In the genomic region with DNA sequence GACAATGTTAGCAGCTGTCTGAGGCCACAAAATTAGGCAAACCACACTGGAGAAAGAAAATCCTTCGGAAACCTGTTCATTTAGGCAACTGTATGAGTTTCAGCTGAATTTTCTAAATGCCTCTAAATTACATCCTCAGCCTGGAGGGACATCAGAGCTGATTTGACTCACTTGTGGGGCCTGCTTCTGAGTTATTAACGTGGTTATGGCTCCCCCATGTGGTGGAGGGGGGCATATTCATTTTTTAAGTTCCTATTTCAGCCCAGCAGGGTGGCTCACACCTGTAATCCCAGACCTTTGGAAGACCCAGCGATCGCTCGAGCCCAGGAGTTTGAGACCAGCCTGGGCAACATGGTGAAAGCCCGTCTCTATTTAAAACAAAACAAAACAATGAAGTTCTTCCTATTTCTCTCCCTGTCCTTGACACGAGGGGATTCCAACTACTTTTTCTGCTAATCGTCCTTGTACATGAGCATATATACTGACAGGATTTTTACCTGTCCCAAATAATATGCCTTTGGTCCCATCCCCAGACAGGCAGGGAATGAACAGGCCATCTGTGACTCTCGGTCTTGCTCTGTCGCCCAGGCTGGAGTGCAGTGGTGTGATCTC, we compare ENCODE assay signal across 8 cellular contexts.
DNase-seq lines count a peak whose midpoint lies in the region; ATAC-seq, FAIRE-seq and TF ChIP-seq lines count a peak whose summit lies in the region.

No MANE protein-coding gene starts in this region.

- peak; percentile 88 for FAIRE-seq in GM19239 (lab: Jason Lieb, UNC)

- CTCF ChIA-PET in AG04449 (lab: Yijun Ruan, JAX) = interaction anchor here (0.6 to 15.4 kb wide), 44 partner anchors 8 to 402 kb away, joined by 3 to 485 read pairs (median 4); partner anchors contain the start of genes FOXA3, IGFL3 and PGLYRP1

- POLR2A ChIA-PET in AG04449 (lab: Yijun Ruan, JAX) = interaction anchor here (1.4 kb wide), 1 partner anchor 237 kb away, joined by 4 read pairs; no protein-coding TSS in a partner anchor

- no peak for DNase-seq in AG04449 (ENCODE audit: low read depth, low spot score)
- DNase-seq in GM19239 (ENCODE audit: insufficient read length, low spot score) = peak; percentile 52
- peak; percentile 79 for DNase-seq in NCI-H2196 (lab: John Stamatoyannopoulos, UW; ENCODE audit: unreplicated experiment)
- peak; percentile 25 to 79 for DNase-seq in T47D (ENCODE audit: low read depth in 1 of 2, low spot score in 1 of 2)
- DNase-seq in iris pigment epithelial cell (ENCODE audit: low read depth) = peak; percentile 73
- DNase-seq in stimulated activated CD4-positive, alpha-beta T cell treated with anti-CD3 and anti-CD28 coated beads, Interleukin-1b, Interleukin-23, amount 100 ng/mL, for 24 hours (ENCODE audit: low read depth in 4 of 4, low spot score in 1 of 4) = peak; percentile 47 to 62 (median 54)

- in situ Hi-C loops in T47D (cut with HindIII; ENCODE audit: low pct_unique_long_range_greater_than_20kb, low sequenced_read_pairs) = no loop called here

- H3K4me3 ChIP-seq in AG04449 (ENCODE audit: low read depth, low read length) (no peak overlapping the region), WI38 (ENCODE audit: low read depth, low read length) (no peak overlapping the region)

- no peak for ATAC-seq in HG02610 (IDR thresholded peaks at IDR 0.05; ENCODE audit: unreplicated experiment)

- TF ChIP-seq CTCF in AG04449 (IDR thresholded peaks at IDR 0.05; ENCODE audit: insufficient read depth, low read length, missing control alignments) (peak; percentile 49), WI38 (IDR thresholded peaks at IDR 0.05; ENCODE audit: low read depth, low read length) (peak; percentile 76)
